ENCODE assay signal across 32 cellular contexts in the genomic region with DNA sequence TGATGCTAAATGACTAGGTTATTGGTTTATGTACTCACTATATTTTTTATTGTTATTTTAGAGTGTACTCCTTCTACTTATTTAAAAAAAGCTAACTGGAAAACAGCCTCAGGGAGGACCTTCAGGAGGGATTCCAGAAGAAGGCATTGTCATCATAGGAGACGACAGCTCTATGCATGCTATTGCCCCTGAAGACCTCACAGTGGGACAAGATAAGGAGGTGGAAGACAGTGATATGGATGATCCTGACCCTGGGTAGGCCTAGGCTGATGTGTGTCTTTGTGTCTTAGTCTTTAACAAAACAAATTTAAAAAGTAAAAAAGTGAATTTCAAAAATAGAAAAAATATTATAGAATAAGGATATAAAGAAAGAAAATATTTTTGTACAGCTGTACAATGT.
"Had no signal": no experiment of that assay in that cellular context is flagged by ENCODE, and none has a peak within 500 bp of the region (broad histone marks: within the 10 kb centered on the region; RNA-seq: fewer than 3 reads in every experiment).

No MANE protein-coding gene starts in this region.

- DNase-seq: activated B cell treated with CpG ODN at 0.5 μM for 24 hours; activated CD4-positive, alpha-beta memory T cell treated with anti-CD3 and anti-CD28 coated beads, Interleukin-2, amount 10 ng/mL, durations not matched to agents 7 days and 5 days; activated CD4-positive, alpha-beta T cell treated with anti-CD3 and anti-CD28 coated beads for 4 hours; activated CD4-positive, alpha-beta T cell treated with anti-CD3 and anti-CD28 coated beads, Interleukin-2, amount 10 ng/mL, durations not matched to agents 7 days and 5 days; activated CD4-positive, alpha-beta T cell treated with anti-CD3 and anti-CD28 coated beads, Interleukin-2, amount 50 U/mL, for 48 hours; activated CD4-positive, CD25-positive, alpha-beta regulatory T cell treated with anti-CD3 and anti-CD28 coated beads, Interleukin-2, amount 50 U/mL, for 72 hours; activated CD8-positive, alpha-beta memory T cell treated with anti-CD3 and anti-CD28 coated beads for 24 hours; activated CD8-positive, alpha-beta memory T cell treated with anti-CD3 and anti-CD28 coated beads, Interleukin-2, amount 10 ng/mL, durations not matched to agents 7 days and 5 days; activated CD8-positive, alpha-beta memory T cell treated with anti-CD3 and anti-CD28 coated beads, Interleukin-2, amount 50 U/mL, for 48 hours; activated CD8-positive, alpha-beta T cell treated with anti-CD3 and anti-CD28 coated beads, Interleukin-2, amount 10 ng/mL, durations not matched to agents 7 days and 5 days; activated effector memory CD4-positive, alpha-beta T cell treated with anti-CD3 and anti-CD28 coated beads, Interleukin-2, amount 50 U/mL, for 16 hours; activated gamma-delta T cell treated with Interleukin-2 at 50 U/mL for 16 hours; activated naive CD4-positive, alpha-beta T cell; activated naive CD4-positive, alpha-beta T cell treated with anti-CD3 and anti-CD28 coated beads for 36 hours; activated naive CD4-positive, alpha-beta T cell treated with anti-CD3 and anti-CD28 coated beads, Interleukin-2, amount 50 U/mL, for 16 hours; activated naive CD8-positive, alpha-beta T cell treated with anti-CD3 and anti-CD28 coated beads for 36 hours; activated T-cell treated with anti-CD3 and anti-CD28 coated beads, Interleukin-2, amount 50 U/mL, for 24 hours; activated T-cell treated with anti-CD3 and anti-CD28 coated beads, Interleukin-2, amount 50 U/mL, for 48 hours; amniotic stem cell; aorta; brain microvascular endothelial cell; cerebellar nuclear complex; T-helper 1 cell; T-helper 9 cell had no signal

- H3K9me3 ChIP-seq: adrenal gland, body of pancreas, breast epithelium had no signal

- H3K27me3 Mint-ChIP-seq: activated naive CD8-positive, alpha-beta T cell treated with anti-CD3 and anti-CD28 coated beads for 36 hours; activated T-cell treated with anti-CD3 and anti-CD28 coated beads, Interleukin-2, amount 50 U/mL, for 24 hours had no signal

- H3K4me1 Mint-ChIP-seq: activated B cell treated with CpG ODN at 0.5 μM for 24 hours; activated CD4-positive, alpha-beta memory T cell treated with anti-CD3 and anti-CD28 coated beads, Interleukin-2, amount 10 ng/mL, durations not matched to agents 7 days and 5 days; activated CD4-positive, alpha-beta T cell treated with anti-CD3 and anti-CD28 coated beads, Interleukin-2, amount 10 ng/mL, durations not matched to agents 7 days and 5 days; activated CD8-positive, alpha-beta memory T cell treated with anti-CD3 and anti-CD28 coated beads, Interleukin-2, amount 10 ng/mL, durations not matched to agents 7 days and 5 days; activated naive CD8-positive, alpha-beta T cell treated with anti-CD3 and anti-CD28 coated beads for 36 hours; central memory CD8-positive, alpha-beta T cell had no signal

- H3K9me3 Mint-ChIP-seq: activated B cell treated with CpG ODN at 0.5 μM for 24 hours; activated CD4-positive, alpha-beta memory T cell treated with anti-CD3 and anti-CD28 coated beads, Interleukin-2, amount 10 ng/mL, durations not matched to agents 7 days and 5 days; activated CD4-positive, alpha-beta T cell treated with anti-CD3 and anti-CD28 coated beads, Interleukin-2, amount 10 ng/mL, durations not matched to agents 7 days and 5 days; activated naive CD4-positive, alpha-beta T cell treated with anti-CD3 and anti-CD28 coated beads for 36 hours; activated naive CD4-positive, alpha-beta T cell treated with anti-CD3 and anti-CD28 coated beads, Interleukin-2, amount 50 U/mL, for 72 hours; activated naive CD8-positive, alpha-beta T cell treated with anti-CD3 and anti-CD28 coated beads for 36 hours; activated T-cell treated with anti-CD3 and anti-CD28 coated beads, Interleukin-2, amount 50 U/mL, for 24 hours; central memory CD8-positive, alpha-beta T cell; T-helper 1 cell treated with Interleukin-12 subunit alpha and Interleukin-12 subunit beta and Interleukin-4 antibody, amounts not matched to agents 30 μg/mL and 1 μg/mL, for 36 hours; T-helper 2 cell treated with Interferon-gamma antibody and Interleukin-4, amounts not matched to agents 5 μg/mL and 100 μg/mL, for 36 hours had no signal

- H3K27ac Mint-ChIP-seq: activated B cell treated with CpG ODN at 0.5 μM for 24 hours; activated CD4-positive, alpha-beta memory T cell treated with anti-CD3 and anti-CD28 coated beads, Interleukin-2, amount 10 ng/mL, durations not matched to agents 7 days and 5 days; activated CD4-positive, alpha-beta T cell treated with anti-CD3 and anti-CD28 coated beads, Interleukin-2, amount 10 ng/mL, durations not matched to agents 7 days and 5 days; activated CD8-positive, alpha-beta memory T cell treated with anti-CD3 and anti-CD28 coated beads, Interleukin-2, amount 10 ng/mL, durations not matched to agents 7 days and 5 days; activated CD8-positive, alpha-beta T cell treated with anti-CD3 and anti-CD28 coated beads, Interleukin-2, amount 10 ng/mL, durations not matched to agents 7 days and 5 days; activated naive CD4-positive, alpha-beta T cell treated with anti-CD3 and anti-CD28 coated beads for 36 hours; activated naive CD4-positive, alpha-beta T cell treated with anti-CD3 and anti-CD28 coated beads, Interleukin-2, amount 50 U/mL, for 72 hours; activated naive CD8-positive, alpha-beta T cell treated with anti-CD3 and anti-CD28 coated beads for 36 hours; activated T-cell treated with anti-CD3 and anti-CD28 coated beads, Interleukin-2, amount 50 U/mL, for 24 hours; T-helper 1 cell treated with Interleukin-12 subunit alpha and Interleukin-12 subunit beta and Interleukin-4 antibody, amounts not matched to agents 30 μg/mL and 1 μg/mL, for 36 hours; T-helper 2 cell treated with Interferon-gamma antibody and Interleukin-4, amounts not matched to agents 5 μg/mL and 100 μg/mL, for 36 hours had no signal

- H3K4me3 ChIP-seq: adrenal gland, body of pancreas, breast epithelium had no signal

- H3K4me1 ChIP-seq: body of pancreas, breast epithelium had no signal

- H3K27ac ChIP-seq: body of pancreas, brain microvascular endothelial cell, breast epithelium, VCaP had no signal

- H3K4me3 Mint-ChIP-seq: activated B cell treated with CpG ODN at 0.5 μM for 24 hours; activated CD4-positive, alpha-beta memory T cell treated with anti-CD3 and anti-CD28 coated beads, Interleukin-2, amount 10 ng/mL, durations not matched to agents 7 days and 5 days; activated CD4-positive, alpha-beta T cell treated with anti-CD3 and anti-CD28 coated beads, Interleukin-2, amount 10 ng/mL, durations not matched to agents 7 days and 5 days; activated CD8-positive, alpha-beta memory T cell treated with anti-CD3 and anti-CD28 coated beads, Interleukin-2, amount 10 ng/mL, durations not matched to agents 7 days and 5 days; activated CD8-positive, alpha-beta T cell treated with anti-CD3 and anti-CD28 coated beads, Interleukin-2, amount 10 ng/mL, durations not matched to agents 7 days and 5 days; activated naive CD4-positive, alpha-beta T cell treated with anti-CD3 and anti-CD28 coated beads for 36 hours; activated naive CD8-positive, alpha-beta T cell treated with anti-CD3 and anti-CD28 coated beads for 36 hours; activated T-cell treated with anti-CD3 and anti-CD28 coated beads, Interleukin-2, amount 50 U/mL, for 24 hours; central memory CD8-positive, alpha-beta T cell; T-helper 1 cell treated with Interleukin-12 subunit alpha and Interleukin-12 subunit beta and Interleukin-4 antibody, amounts not matched to agents 30 μg/mL and 1 μg/mL, for 36 hours; T-helper 2 cell treated with Interferon-gamma antibody and Interleukin-4, amounts not matched to agents 5 μg/mL and 100 μg/mL, for 36 hours had no signal

- H3K36me3 ChIP-seq: adrenal gland, breast epithelium had no signal

- H3K27me3 ChIP-seq: adrenal gland, body of pancreas, brain microvascular endothelial cell, breast epithelium had no signal

- H3K36me3 Mint-ChIP-seq: activated CD8-positive, alpha-beta memory T cell treated with anti-CD3 and anti-CD28 coated beads, Interleukin-2, amount 10 ng/mL, durations not matched to agents 7 days and 5 days; activated naive CD4-positive, alpha-beta T cell treated with anti-CD3 and anti-CD28 coated beads, Interleukin-2, amount 50 U/mL, for 72 hours; activated naive CD8-positive, alpha-beta T cell treated with anti-CD3 and anti-CD28 coated beads for 36 hours had no signal
